ENCODE assay signal across 16 cellular contexts in the genomic region with DNA sequence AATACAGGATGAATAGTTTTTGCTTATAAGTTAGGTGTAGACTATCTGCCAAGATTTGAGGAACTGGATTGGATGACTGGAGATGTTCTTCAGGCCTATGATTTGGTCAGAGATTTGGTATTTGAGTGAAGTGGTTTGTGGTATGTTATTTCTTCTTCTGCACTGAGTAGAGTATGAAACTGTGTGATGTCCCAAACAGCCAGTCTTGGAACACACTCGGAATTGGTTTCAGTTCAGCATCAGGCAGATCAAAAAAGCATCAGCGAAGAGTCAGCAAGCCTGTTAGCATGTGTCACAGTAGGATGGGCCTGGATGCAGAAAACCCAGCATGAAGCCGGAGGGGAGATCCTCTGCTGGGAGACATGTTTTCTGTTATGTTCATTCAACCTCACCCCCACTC.
DNase-seq lines count a peak whose midpoint lies in the region; ATAC-seq and TF ChIP-seq lines count a peak whose summit lies in the region.
"Had no signal": no experiment of that assay in that cellular context is flagged by ENCODE, and none has a peak within 500 bp of the region (broad histone marks: within the 10 kb centered on the region; RNA-seq: fewer than 3 reads in every experiment).

No MANE protein-coding gene starts in this region.

- H3K4me1 Mint-ChIP-seq in GM23338: peaks cover 24% of the 10 kb centered on the region
- H3K4me1 Mint-ChIP-seq: activated naive CD8-positive, alpha-beta T cell treated with anti-CD3 and anti-CD28 coated beads, Interleukin-2, amount 50 U/mL, for 24 hours had no signal

- H3K4me3 Mint-ChIP-seq in GM23338: no peak overlapping the region
- H3K4me3 Mint-ChIP-seq: activated naive CD8-positive, alpha-beta T cell treated with anti-CD3 and anti-CD28 coated beads, Interleukin-2, amount 50 U/mL, for 24 hours; activated T-cell treated with anti-CD3 and anti-CD28 coated beads, Interleukin-2, amount 50 U/mL, for 24 hours; natural killer cell; stimulated activated naive CD8-positive, alpha-beta T cell treated with anti-CD3 and anti-CD28 coated beads, Interleukin-15, amount 100 ng/mL, for 72 hours had no signal

- H3K27ac ChIP-seq in GM23338 (ENCODE audit: low read depth) (no peak overlapping the region), gastroesophageal sphincter (no peak overlapping the region), coronary artery (no peak overlapping the region)
- H3K27ac ChIP-seq: PC-9 had no signal

- H3K9me3 ChIP-seq in gastroesophageal sphincter: no peaks in the 10 kb centered on the region

- H3K4me1 ChIP-seq in GM23338 (ENCODE audit: insufficient read depth) (no peaks in the 10 kb centered on the region), gastroesophageal sphincter (peaks cover 2 to 60% (median 3%) of the 10 kb centered on the region in 3 donors)

- ATAC-seq in GM23338 (no peak), gastroesophageal sphincter (peak; percentile 43), left lobe of liver (no peak)
- ATAC-seq: activated naive CD8-positive, alpha-beta T cell treated with anti-CD3 and anti-CD28 coated beads, Interleukin-2, amount 50 U/mL, for 24 hours; natural killer cell; right cardiac atrium; stimulated activated naive CD8-positive, alpha-beta T cell treated with anti-CD3 and anti-CD28 coated beads, Interleukin-15, amount 100 ng/mL, for 72 hours had no signal

- no peak overlapping the region for H3K4me2 ChIP-seq in GM23338
- H3K4me2 ChIP-seq: PC-9 had no signal

- no peak for TF ChIP-seq EP300 in gastroesophageal sphincter (IDR thresholded peaks at IDR 0.05)

- H3K27me3 ChIP-seq in GM23338 (ENCODE audit: insufficient read depth): no peaks in the 10 kb centered on the region
- no peaks in the 10 kb centered on the region for H3K27me3 ChIP-seq in gastroesophageal sphincter

- H3K4me3 ChIP-seq in GM23338 (no peak overlapping the region), astrocyte of the cerebellum (ENCODE audit: low read depth, low read length) (no peak overlapping the region), gastroesophageal sphincter (no peak overlapping the region), coronary artery (no peak overlapping the region)
- H3K4me3 ChIP-seq: PC-9 had no signal

- in situ Hi-C loops in astrocyte of the cerebellum (cut with HindIII; ENCODE audit: low sequenced_read_pairs): no loop called here

- no peak overlapping the region for H2AFZ ChIP-seq in GM23338
- H2AFZ ChIP-seq: PC-9 had no signal

- no peak for TF ChIP-seq POLR2A in gastroesophageal sphincter (IDR thresholded peaks at IDR 0.05)

- WGBS in gastroesophageal sphincter (ENCODE audit: low coverage in 1 of 2), 2 donors: 54 to 66% methylated on average over 3 of the region's 3 CpGs

- DNase-seq in GM23338 (ENCODE audit: low spot score) (no peak), astrocyte of the cerebellum (ENCODE audit: low read depth) (peak; percentile 92), smooth muscle cell of the brain vasculature (ENCODE audit: low read depth, low spot score) (peak; percentile 88), left lobe of liver (ENCODE audit: low spot score) (no peak), coronary artery (ENCODE audit: low spot score) (no peak), NCI-H1092 treated with DMSO at 0.1 percent for 48 hours (lab: John Stamatoyannopoulos, UW) (no peak)
- DNase-seq: activated CD4-positive, CD25-positive, alpha-beta regulatory T cell treated with anti-CD3 and anti-CD28 coated beads, Interleukin-2, amount 50 U/mL, for 72 hours; activated naive CD8-positive, alpha-beta T cell treated with anti-CD3 and anti-CD28 coated beads, Interleukin-2, amount 50 U/mL, for 24 hours; activated T-cell treated with anti-CD3 and anti-CD28 coated beads, Interleukin-2, amount 50 U/mL, for 24 hours; natural killer cell; NCI-H1436 treated with DMSO at 0.1 percent for 48 hours; NCI-H510A; PC-9; right cardiac atrium; stimulated activated naive CD8-positive, alpha-beta T cell treated with anti-CD3 and anti-CD28 coated beads, Interleukin-15, amount 100 ng/mL, for 72 hours had no signal

- H3K36me3 Mint-ChIP-seq in GM23338 (ENCODE audit: low read depth): no peaks in the 10 kb centered on the region; the same call in 2 of the 3 replicates

- H3K36me3 ChIP-seq in GM23338 (ENCODE audit: insufficient read depth) (no peaks in the 10 kb centered on the region), gastroesophageal sphincter (peaks cover 0 to 21% of the 10 kb centered on the region in 2 donors)

- no peak for TF ChIP-seq CTCF in GM23338 (conservative IDR thresholded peaks at IDR 0.05; ENCODE audit: low read depth in 2 of 2)
- TF ChIP-seq CTCF in astrocyte of the cerebellum (IDR thresholded peaks at IDR 0.05; ENCODE audit: low read depth, low read length, missing control alignments): no peak
- TF ChIP-seq CTCF in gastroesophageal sphincter (IDR thresholded peaks at IDR 0.05): no peak
- no peak for TF ChIP-seq CTCF in coronary artery (IDR thresholded peaks at IDR 0.05)

- no peaks in the 10 kb centered on the region for H3F3A ChIP-seq in GM23338 (replicated peaks; ENCODE audit: low read depth)

- H4K20me1 ChIP-seq in GM23338 (replicated peaks; ENCODE audit: insufficient read depth): no peaks in the 10 kb centered on the region

- H3K27me3 Mint-ChIP-seq in GM23338 (ENCODE audit: insufficient read depth, low read depth, poor library complexity): no peaks in the 10 kb centered on the region
- H3K27me3 Mint-ChIP-seq: activated naive CD8-positive, alpha-beta T cell treated with anti-CD3 and anti-CD28 coated beads, Interleukin-2, amount 50 U/mL, for 24 hours; activated T-cell treated with anti-CD3 and anti-CD28 coated beads, Interleukin-2, amount 50 U/mL, for 24 hours; stimulated activated naive CD8-positive, alpha-beta T cell treated with anti-CD3 and anti-CD28 coated beads, Interleukin-15, amount 100 ng/mL, for 72 hours had no signal

- no peaks in the 10 kb centered on the region; the same call in 2 of the 3 replicates for H3K9me3 Mint-ChIP-seq in GM23338

- no peaks in the 10 kb centered on the region for H3K79me2 ChIP-seq in GM23338 (replicated peaks; ENCODE audit: insufficient read depth)

- no peaks in the 10 kb centered on the region for H3K9me2 ChIP-seq in GM23338 (ENCODE audit: insufficient read depth)

- peak overlapping the region; percentile 12; the same call in 1 of the 2 replicates for H3K27ac Mint-ChIP-seq in GM23338
- H3K27ac Mint-ChIP-seq: activated naive CD8-positive, alpha-beta T cell treated with anti-CD3 and anti-CD28 coated beads, Interleukin-2, amount 50 U/mL, for 24 hours; activated T-cell treated with anti-CD3 and anti-CD28 coated beads, Interleukin-2, amount 50 U/mL, for 24 hours; natural killer cell; stimulated activated naive CD8-positive, alpha-beta T cell treated with anti-CD3 and anti-CD28 coated beads, Interleukin-15, amount 100 ng/mL, for 72 hours had no signal

TF ChIP-seq in GM23338, 12 proteins besides CTCF, POLR2A, EP300 and RAD21 (continues in another document):
- TF ChIP-seq EZH2phosphoT487 (IDR thresholded peaks at IDR 0.05; ENCODE audit: unreplicated experiment) (no peak), ZNF331 (CRISPR knock-in tag; IDR thresholded peaks at IDR 0.05; ENCODE audit: low read depth) (no peak), JUNB (IDR thresholded peaks at IDR 0.05; ENCODE audit: unreplicated experiment) (no peak), POLR2AphosphoS5 (IDR thresholded peaks at IDR 0.05; ENCODE audit: low read depth) (no peak)

Comparison
In these comparisons a context has a peak if more than half of its experiments do, and no peak if none do; other contexts are left out.
1. DNase-seq: peak in astrocyte of the cerebellum (single experiment) and smooth muscle cell of the brain vasculature (single experiment); none in GM23338 (single experiment), left lobe of liver (single experiment), coronary artery (single experiment) and NCI-H1092 treated with DMSO at 0.1 percent for 48 hours (single experiment).